Comparison of ENCODE assay signal across 22 cellular contexts in the genomic region with DNA sequence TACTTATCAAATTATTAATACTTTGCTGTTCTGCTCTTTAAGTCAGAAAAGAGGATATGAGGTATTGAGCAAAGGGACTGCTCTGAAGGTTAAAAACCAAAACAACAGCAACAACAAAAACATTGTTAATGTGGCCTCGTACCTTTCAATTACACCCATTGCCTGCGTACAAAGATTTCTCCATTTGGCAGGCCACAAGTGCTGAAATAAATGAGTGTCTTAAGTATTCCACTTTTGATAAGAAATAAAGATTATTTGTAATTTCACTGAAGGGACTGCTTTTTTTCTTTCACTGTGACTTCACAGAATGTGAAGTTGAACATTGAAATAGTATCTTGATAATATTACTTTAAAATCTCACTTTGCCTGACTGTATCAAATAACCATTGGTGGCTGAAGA.
"Had no signal": no experiment of that assay in that cellular context is flagged by ENCODE, and none has a peak within 500 bp of the region (broad histone marks: within the 10 kb centered on the region; RNA-seq: fewer than 3 reads in every experiment).

No MANE protein-coding gene starts in this region.

- H3K4me3 ChIP-seq: coronary artery, heart left ventricle, lower lobe of right lung, pancreas, skin epidermis, stomach, thoracic aorta, transverse colon had no signal

- H3K27ac ChIP-seq: coronary artery, foreskin keratinocyte, lower lobe of right lung, pancreas, skin epidermis, stomach, thoracic aorta, transverse colon had no signal

- H3K27me3 Mint-ChIP-seq: memory B cell; naive thymus-derived CD4-positive, alpha-beta T cell; progenitor cell of endocrine pancreas had no signal

- H3K4me1 Mint-ChIP-seq: memory B cell had no signal

- H3K36me3 ChIP-seq: heart left ventricle, lower lobe of right lung, pancreas, stomach, thoracic aorta, transverse colon had no signal

- H3K27me3 ChIP-seq: foreskin keratinocyte, heart left ventricle, pancreas, stomach, transverse colon had no signal

- H3K9me3 Mint-ChIP-seq: endodermal cell, memory B cell had no signal

- ATAC-seq: foreskin keratinocyte; left lobe of liver; lower lobe of right lung; naive thymus-derived CD4-positive, alpha-beta T cell; pancreas; sciatic nerve had no signal

- H3K27ac Mint-ChIP-seq: endodermal cell; memory B cell; naive thymus-derived CD4-positive, alpha-beta T cell had no signal

- DNase-seq: central memory CD4-positive, alpha-beta T cell; effector CD4-positive, alpha-beta T cell; endodermal cell; erythroblast; foreskin keratinocyte; lower lobe of right lung; naive thymus-derived CD4-positive, alpha-beta T cell; nucleus accumbens; pancreas; stimulated activated CD4-positive, alpha-beta T cell treated with anti-CD3 and anti-CD28 coated beads, Interleukin-12 subunit alpha, Interleukin-12 subunit beta, amount 100 ng/mL, for 4 hours; stimulated activated naive CD4-positive, alpha-beta T cell; stomach; transverse colon had no signal

- H3K9me3 ChIP-seq: heart left ventricle, lower lobe of right lung, pancreas, thoracic aorta, transverse colon had no signal

- H3K4me1 ChIP-seq: foreskin keratinocyte, lower lobe of right lung, pancreas, transverse colon had no signal

- H3K4me3 Mint-ChIP-seq: endodermal cell; memory B cell; naive thymus-derived CD4-positive, alpha-beta T cell; neural crest cell had no signal

- H3K36me3 Mint-ChIP-seq: memory B cell; naive thymus-derived CD4-positive, alpha-beta T cell had no signal
